8 cellular contexts compared by ENCODE assay signal in the genomic region with DNA sequence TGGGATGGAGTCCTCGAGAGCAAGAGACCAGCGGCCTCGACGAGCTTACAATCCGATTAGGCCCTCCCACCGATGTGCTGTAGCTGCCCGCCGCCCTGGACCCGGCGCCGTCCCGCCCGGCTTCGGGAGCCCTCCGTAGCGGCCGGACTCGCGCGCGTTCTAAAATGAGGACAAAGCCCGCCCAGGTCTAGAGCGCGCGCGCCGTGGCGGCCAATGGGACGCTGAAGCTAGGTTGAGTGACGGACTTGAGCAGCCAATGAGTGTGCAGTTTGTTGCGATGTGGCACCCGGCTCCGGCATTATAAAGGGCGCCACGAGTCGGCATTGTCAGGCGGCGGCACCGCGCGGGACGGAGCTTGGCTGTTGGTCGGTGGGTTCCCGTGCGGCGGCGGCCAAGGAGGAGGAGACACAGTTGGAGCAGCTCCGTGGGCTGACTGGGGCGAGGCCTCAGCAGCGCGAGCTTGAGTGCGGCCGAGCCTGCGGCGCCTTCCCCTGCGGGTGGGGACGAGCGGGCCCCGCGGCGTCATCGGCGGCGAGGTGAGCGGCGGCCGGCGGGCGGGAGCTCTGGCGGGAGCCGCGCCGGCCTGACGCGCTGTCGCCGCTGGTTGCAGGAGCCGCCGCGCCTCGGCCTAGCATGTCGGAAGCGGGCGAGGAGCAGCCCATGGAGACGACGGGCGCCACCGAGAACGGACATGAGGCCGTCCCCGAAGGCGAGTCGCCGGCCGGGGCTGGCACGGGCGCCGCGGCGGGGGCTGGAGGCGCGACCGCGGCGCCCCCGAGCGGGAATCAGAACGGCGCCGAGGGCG. TPM values are rescaled to one million over a fixed set of nuclear protein-coding genes. Genes with fewer than 3 reads are reported as not detected.
DNase-seq lines count a peak whose midpoint lies in the region; ATAC-seq and TF ChIP-seq lines count a peak whose summit lies in the region.

TSS of gene HNRNPAB (plus strand) at position 329 of the 805 bp plus-strand sequence. CDS start at position 634, 305 bp downstream.

- H3K4me1 Mint-ChIP-seq in chondrocyte (ENCODE audit: low read depth) = peaks cover 28% of the 10 kb centered on the region

- DNase-seq in AG20443 (ENCODE audit: low spot score) (peak; percentile 99), NCI-H510A (lab: John Stamatoyannopoulos, UW) (peak; percentile 78), chondrocyte (ENCODE audit: low spot score) (peak; percentile 97), kidney glomerular epithelial cell (lab: John Stamatoyannopoulos, UW) (peak; percentile 95)
- DNase-seq in activated CD4-positive, alpha-beta T cell treated with anti-CD3 and anti-CD28 coated beads for 24 hours (ENCODE audit: low read depth in 2 of 2) = peak; percentile 93 to 94
- peak; percentile 93 to 97 for DNase-seq in stimulated activated CD4-positive, alpha-beta T cell treated with anti-CD3 and anti-CD28 coated beads, Interleukin-1b, Interleukin-23, amount 100 ng/mL, for 1 hour (ENCODE audit: low read depth in 2 of 2)

- peak; percentile 28 for TF ChIP-seq CTCF in chondrocyte (IDR thresholded peaks at IDR 0.05)

- peak; percentile 100 for TF ChIP-seq POLR2A in GM19099 (IDR thresholded peaks at IDR 0.05; ENCODE audit: extremely low read depth, insufficient read length, low read depth)

- H3K27me3 Mint-ChIP-seq in chondrocyte (ENCODE audit: low read depth) = no peaks in the 10 kb centered on the region

- H3K36me3 Mint-ChIP-seq in chondrocyte (ENCODE audit: low read depth) = peaks cover 25% of the 10 kb centered on the region

- no peaks in the 10 kb centered on the region for H3K9me3 Mint-ChIP-seq in chondrocyte (ENCODE audit: low read depth)

- peak within 1 kb of the TSS; percentile 88 for H3K4me3 Mint-ChIP-seq in chondrocyte (ENCODE audit: unreplicated experiment)

- peak within 1 kb of the TSS; percentile 95 for H3K27ac Mint-ChIP-seq in chondrocyte (ENCODE audit: unreplicated experiment)

- peak; percentile 85 for ATAC-seq in HG03432 (IDR thresholded peaks at IDR 0.05; ENCODE audit: unreplicated experiment)

RNA-seq across cellular contexts. Expression of gene HNRNPAB, which starts in this region (rescaled TPM):
- total RNA-seq in chondrocyte = 152 to 215 TPM (median 156 TPM) in 3 replicates

Comparison
In these comparisons a context has a peak if more than half of its experiments do, and no peak if none do; other contexts are left out.
1. Peak in every context shown above with its lines: DNase-seq and ATAC-seq.